In genomic region chr4:172791841-172792240, GRCh38 we compare ENCODE assay signal across 3 cellular contexts.
"Had no signal": no experiment of that assay in that cellular context is flagged by ENCODE, and none has a peak within 500 bp of the region (broad histone marks: within the 10 kb centered on the region; RNA-seq: fewer than 3 reads in every experiment).

No MANE protein-coding gene starts in this region.

- DNase-seq: GDM1, GF-D8 had no signal

- H3K4me3 ChIP-seq: GM12878 had no signal
